In the genomic region with DNA sequence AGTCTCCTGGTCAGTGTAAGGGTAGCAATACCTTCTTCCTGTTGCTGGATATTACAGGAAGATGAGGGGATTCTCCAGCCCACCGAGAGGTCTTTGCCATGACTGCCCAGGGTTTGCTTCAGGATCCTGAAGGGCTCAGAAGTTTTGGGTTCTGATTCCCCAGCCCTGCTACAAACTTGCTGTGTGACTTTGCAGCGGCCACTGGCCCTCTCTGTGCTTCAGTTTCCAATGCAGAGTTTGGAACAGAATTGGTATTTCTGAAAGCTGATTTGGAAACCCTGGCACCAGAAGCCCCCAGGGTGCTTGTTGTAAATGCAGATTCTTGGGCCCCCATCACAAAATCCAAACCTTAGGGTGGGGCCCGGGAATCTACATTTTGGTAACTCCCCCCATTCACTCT, we compare ENCODE assay signal across 37 cellular contexts. TPM values are rescaled to one million over a fixed set of nuclear protein-coding genes. Genes with fewer than 3 reads are reported as not detected.
"Had no signal": no experiment of that assay in that cellular context is flagged by ENCODE, and none has a peak within 500 bp of the region (broad histone marks: within the 10 kb centered on the region; RNA-seq: fewer than 3 reads in every experiment).

No MANE protein-coding gene starts in this region.

- H3K36me3 ChIP-seq: neutrophil, pancreas, prostate gland, right atrium auricular region, spleen, stomach, thoracic aorta, thyroid gland, tibial nerve, upper lobe of left lung, vagina had no signal

- FAIRE-seq: pancreas, urothelium cell line had no signal

- H3K4me2 ChIP-seq: smooth muscle cell had no signal

- ATAC-seq: naive thymus-derived CD8-positive, alpha-beta T cell; natural killer cell treated with Interleukin-12 subunit alpha and Interleukin-12 subunit beta and Interleukin-15 and Interleukin-18, amount 100 ng/mL, for 72 hours; pancreas; sciatic nerve; stimulated activated memory B cell treated with anti-CD40 and anti-IgM and Interleukin-4, amounts not matched to agents 10 μg/mL and 1 μg/mL and 100 μg/mL, for 72 hours had no signal

- H3K4me3 ChIP-seq: pancreas, prostate gland, right atrium auricular region, skin epidermis, smooth muscle cell, spleen, stomach, thoracic aorta, thyroid gland, tibial nerve, upper lobe of left lung, vagina had no signal

- DNase-seq: naive B cell; naive thymus-derived CD8-positive, alpha-beta T cell; nephron progenitor cell; nucleus accumbens; pancreas; retina; spleen; stimulated activated CD4-positive, alpha-beta T cell treated with anti-CD3 and anti-CD28 coated beads, Interleukin-12 subunit alpha, Interleukin-12 subunit beta, amount 100 ng/mL, for 4 hours; stimulated activated CD4-positive, alpha-beta T cell treated with anti-CD3 and anti-CD28 coated beads, Interleukin-1b, Interleukin-23, amount 100 ng/mL, for 48 hours; stimulated activated CD4-positive, alpha-beta T cell treated with anti-CD3 and anti-CD28 coated beads, Interleukin-4, amount 100 ng/mL, for 1 hour; stimulated activated CD4-positive, alpha-beta T cell treated with anti-CD3 and anti-CD28 coated beads, Interleukin-4, amount 100 ng/mL, for 4 hours; stimulated activated CD8-positive, alpha-beta memory T cell treated with anti-CD3 and anti-CD28 coated beads, Interleukin-4, amount 100 ng/mL, for 48 hours; stimulated activated naive CD4-positive, alpha-beta T cell; stomach; thyroid gland; trophoblast cell had no signal

- H3K27ac ChIP-seq: neutrophil, pancreas, prostate gland, right atrium auricular region, skin epidermis, spleen, stomach, thoracic aorta, thyroid gland, tibial nerve, upper lobe of left lung, vagina had no signal

- H3K9me3 ChIP-seq: neutrophil, pancreas, prostate gland, right atrium auricular region, spleen, stomach, thoracic aorta, thyroid gland, tibial nerve, upper lobe of left lung, vagina had no signal

- H3K27me3 ChIP-seq: pancreas, right atrium auricular region, thyroid gland, tibial nerve, upper lobe of left lung, vagina had no signal

- H3K4me1 ChIP-seq: pancreas, prostate gland had no signal

RNA-seq across cellular contexts. Expression of gene KCNG4, which starts 14.7 kb away (rescaled TPM):
- total RNA-seq: naive thymus-derived CD8-positive, alpha-beta T cell; natural killer cell treated with Interleukin-12 subunit alpha and Interleukin-12 subunit beta and Interleukin-15 and Interleukin-18, amount 100 ng/mL, for 72 hours; neural crest cell; omental fat pad; osteocyte; pancreas; posterior vena cava; prostate gland; pulmonary artery endothelial cell; right atrium auricular region; sciatic nerve; smooth muscle cell; spleen; stomach; subcutaneous adipose tissue; temporal lobe; thoracic aorta; thyroid gland; upper lobe of left lung; ureter; vagina had no signal
- polyA plus RNA-seq: naive thymus-derived CD8-positive, alpha-beta T cell; smooth muscle cell; spleen; stomach had no signal

RNA-seq across cellular contexts. Expression of gene ADAD2, which starts 34.2 kb away (rescaled TPM):
- total RNA-seq: naive thymus-derived CD8-positive, alpha-beta T cell; natural killer cell treated with Interleukin-12 subunit alpha and Interleukin-12 subunit beta and Interleukin-15 and Interleukin-18, amount 100 ng/mL, for 72 hours; neural crest cell; osteocyte; posterior vena cava; pulmonary artery endothelial cell; sciatic nerve; smooth muscle cell; temporal lobe; thoracic aorta; vagina had no signal
- polyA plus RNA-seq: smooth muscle cell had no signal
